21 cellular contexts compared by ENCODE assay signal in the genomic region with DNA sequence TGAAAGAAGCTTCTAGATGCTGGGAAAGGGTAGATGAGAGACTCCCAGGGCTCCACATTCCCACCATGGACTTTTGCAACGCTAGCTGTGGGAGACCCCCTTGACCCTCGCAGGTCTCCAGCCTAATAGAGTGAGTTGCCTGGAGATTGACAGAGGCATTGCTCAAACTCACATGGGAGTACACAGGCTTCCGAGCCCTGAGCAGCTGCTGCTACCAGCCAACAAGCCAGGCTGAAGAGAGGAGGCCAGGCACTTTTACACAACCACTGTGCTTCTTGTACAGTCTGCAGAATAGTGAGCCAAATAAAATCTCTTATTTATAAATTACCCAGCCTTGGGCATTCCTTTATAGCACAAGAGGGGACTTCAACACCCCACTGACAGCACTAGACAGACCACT.
DNase-seq lines count a peak whose midpoint lies in the region; ATAC-seq, FAIRE-seq and TF ChIP-seq lines count a peak whose summit lies in the region.
"Had no signal": no experiment of that assay in that cellular context is flagged by ENCODE, and none has a peak within 500 bp of the region (broad histone marks: within the 10 kb centered on the region; RNA-seq: fewer than 3 reads in every experiment).

No MANE protein-coding gene starts in this region.

- H3K79me2 ChIP-seq in HepG2 (ENCODE audit: insufficient read depth, low read length): no peaks in the 10 kb centered on the region

- no peaks in the 10 kb centered on the region for H3K36me3 ChIP-seq in right lobe of liver
- no peaks in the 10 kb centered on the region; a peak in 1 of 5 replicates for H3K36me3 ChIP-seq in HepG2 (replicated peaks in 1 of 2; ENCODE audit: control insufficient read depth in 1 of 2, insufficient read depth in 2 of 2, low read length in 2 of 2)
- H3K36me3 ChIP-seq in pancreas: no peaks in the 10 kb centered on the region
- no peaks in the 10 kb centered on the region for H3K36me3 ChIP-seq in breast epithelium
- peaks cover 0 to 7% (median 0%) of the 10 kb centered on the region in 4 donors for H3K36me3 ChIP-seq in stomach

- CTCF ChIA-PET in HepG2 (lab: Yijun Ruan, JAX; ENCODE audit: low intra/inter-chr PET ratio, low total read pairs): no interaction called here
- CTCF ChIA-PET in GM10248 (lab: Yijun Ruan, JAX): no interaction called here

- TF ChIP-seq POLR2A in right lobe of liver (IDR thresholded peaks at IDR 0.05): no peak
- no peak for TF ChIP-seq POLR2A in HepG2 (IDR thresholded peaks at IDR 0.05; ENCODE audit: insufficient read depth in 1 of 2, low read depth in 2 of 2, low read length in 2 of 2)
- no peak for TF ChIP-seq POLR2A in breast epithelium (IDR thresholded peaks at IDR 0.05)
- no peak for TF ChIP-seq POLR2A in stomach (IDR thresholded peaks at IDR 0.05)

- POLR2A ChIA-PET in HepG2 (lab: Yijun Ruan, JAX): no interaction called here
- POLR2A ChIA-PET in GM10248 (lab: Yijun Ruan, JAX): no interaction called here

- DNase-seq in right lobe of liver (peak in 1 of 3 donors; percentile 51), HepG2 (ENCODE audit: low spot score) (no peak), left ventricle myocardium superior (no peak), pancreas (peak in 1 of 6 donors; percentile 21), breast epithelium (ENCODE audit: low spot score in 2 of 2) (no peak), stomach (no peak), GM10248 (ENCODE audit: extremely low spot score) (no peak)
- DNase-seq: DMS53, EL, GF-D8, Kasumi-1, NCI-H1694, NCI-H2081, NCI-H446, NCI-H526, OCI-M1, SHP77 treated with DMSO at 0.1 percent for 48 hours had no signal

- H3K4me3 ChIP-seq in right lobe of liver: no peak overlapping the region
- H3K4me3 ChIP-seq in HepG2 (replicated peaks in 1 of 3; ENCODE audit: insufficient read depth in 1 of 3, low read depth in 2 of 3, low read length in 3 of 3): no peak overlapping the region
- H3K4me3 ChIP-seq in pancreas: no peak overlapping the region
- no peak overlapping the region for H3K4me3 ChIP-seq in breast epithelium
- no peak overlapping the region for H3K4me3 ChIP-seq in stomach
- H3K4me3 ChIP-seq: A549, SK-N-MC had no signal

- no peaks in the 10 kb centered on the region for H3K9me3 ChIP-seq in right lobe of liver
- no peaks in the 10 kb centered on the region for H3K9me3 ChIP-seq in HepG2 (ENCODE audit: low read length)
- H3K9me3 ChIP-seq in pancreas: no peaks in the 10 kb centered on the region
- H3K9me3 ChIP-seq in breast epithelium: no peaks in the 10 kb centered on the region
- no peaks in the 10 kb centered on the region for H3K9me3 ChIP-seq in stomach
- H3K9me3 ChIP-seq: A549 had no signal

- TF ChIP-seq CTCF in right lobe of liver (IDR thresholded peaks at IDR 0.05) (no peak), HepG2 (CRISPR knock-in tag; IDR thresholded peaks at IDR 0.05) (no peak), pancreas (IDR thresholded peaks at IDR 0.05) (no peak), breast epithelium (IDR thresholded peaks at IDR 0.05) (no peak), stomach (IDR thresholded peaks at IDR 0.05) (no peak), GM10248 (IDR thresholded peaks at IDR 0.05; ENCODE audit: control extremely low read depth, extremely low read depth, low read depth, missing control alignments) (no peak)

- no peak overlapping the region for H3K4me2 ChIP-seq in HepG2 (ENCODE audit: low read depth, low read length)
- H3K4me2 ChIP-seq: A549 had no signal

- intact Hi-C loops in right lobe of liver (cut with DNase I) (no loop called here), HepG2 (cut with micrococcal nuclease; ENCODE audit: unreplicated experiment) (no loop called here), left ventricle myocardium superior (cut with micrococcal nuclease) (no loop called here), pancreas (cut with DNase I) (no loop called here), breast epithelium (cut with DNase I; ENCODE audit: low total_unique reads) (no loop called here), stomach (cut with DNase I; ENCODE audit: low total_unique reads) (no loop called here)

- H3K27me3 ChIP-seq in right lobe of liver: no peaks in the 10 kb centered on the region
- H3K27me3 ChIP-seq in HepG2 (ENCODE audit: control insufficient read depth in 1 of 2, insufficient read depth in 2 of 2, low read length in 2 of 2): no peaks in the 10 kb centered on the region
- no peaks in the 10 kb centered on the region for H3K27me3 ChIP-seq in pancreas
- H3K27me3 ChIP-seq in breast epithelium: no peaks in the 10 kb centered on the region
- no peaks in the 10 kb centered on the region for H3K27me3 ChIP-seq in stomach

- ATAC-seq in right lobe of liver (peak; percentile 62 to 81 (median 66)), HepG2 (no peak), left ventricle myocardium superior (peak; percentile 59), pancreas (peak in 3 of 4 donors; percentile 78 to 83 (median 82))
- ATAC-seq: A549 had no signal

- FAIRE-seq in HepG2 (lab: Jason Lieb, UNC): no peak
- no peak for FAIRE-seq in pancreas (lab: Jason Lieb, UNC)
- FAIRE-seq: A549, D721Med, H1 had no signal

- H4K20me1 ChIP-seq in HepG2 (ENCODE audit: insufficient read depth, low read length): no peaks in the 10 kb centered on the region; the same call in 1 of the 2 replicates

- BruUV-seq in HepG2 (replicated peaks; lab: Mats Ljungman, UMichigan): no TSS peak

- WGBS in right lobe of liver (ENCODE audit: insufficient coverage, low coverage, low lambda C conversion rate, missing lambda C conversion rate): 26% methylated on average over 3 of the region's 3 CpGs
- 100% methylated on average over 3 of the region's 3 CpGs for WGBS in HepG2 (ENCODE audit: low lambda C conversion rate)
- 37 to 39% methylated on average over 3 of the region's 3 CpGs for WGBS in pancreas, 2 donors
- WGBS in stomach, 5 donors: 72 to 83% (median 77%) methylated on average over 3 of the region's 3 CpGs

- in situ Hi-C loops in HepG2 (cut with HindIII; ENCODE audit: extremely low pct_ligation_motif_present, low pct_unique_long_range_greater_than_20kb): no loop called here

- TF ChIP-seq EP300 in HepG2 (IDR thresholded peaks at IDR 0.05; ENCODE audit: low read depth in 2 of 2, low read length in 2 of 2): no peak
- no peak for TF ChIP-seq EP300 in HepG2 (CRISPR knock-in tag; IDR thresholded peaks at IDR 0.05; ENCODE audit: borderline replicate concordance)
- TF ChIP-seq EP300 in stomach (IDR thresholded peaks at IDR 0.05): no peak

- H3K4me1 ChIP-seq in right lobe of liver (peaks cover 0 to 11% (median 0%) of the 10 kb centered on the region in 4 donors), HepG2 (ENCODE audit: insufficient read depth, low read length) (peaks cover 6% of the 10 kb centered on the region; the same call in 1 of the 2 replicates), pancreas (peaks cover 3 to 12% (median 12%) of the 10 kb centered on the region in 3 donors), breast epithelium (no peaks in the 10 kb centered on the region), stomach (peaks cover 0 to 10% (median 0%) of the 10 kb centered on the region in 4 donors)
- H3K4me1 ChIP-seq: A549 had no signal

- no peak for TF ChIP-seq RAD21 in HepG2 (CRISPR knock-in tag; IDR thresholded peaks at IDR 0.05)

- no peak overlapping the region for H3K9ac ChIP-seq in HepG2 (ENCODE audit: insufficient read depth, low read depth, low read length)

- H3K27ac ChIP-seq in right lobe of liver (no peak overlapping the region), HepG2 (ENCODE audit: extremely low read length, insufficient read depth, low read length) (no peak overlapping the region), pancreas (no peak overlapping the region), breast epithelium (no peak overlapping the region), stomach (no peak overlapping the region)
- H3K27ac ChIP-seq: A549, SK-N-MC had no signal

- H2AFZ ChIP-seq in HepG2 (ENCODE audit: low read length): no peak overlapping the region

TF ChIP-seq in HepG2, 621 proteins besides CTCF, POLR2A, EP300 and RAD21 (continues in another document):
- TF ChIP-seq JUN (CRISPR knock-in tag; IDR thresholded peaks at IDR 0.05): no peak
- no peak for TF ChIP-seq ZNF121 (CRISPR knock-in tag; IDR thresholded peaks at IDR 0.05)
- no peak for TF ChIP-seq NR2F1 (CRISPR knock-in tag; IDR thresholded peaks at IDR 0.05)
- TF ChIP-seq ZNF709 (CRISPR knock-in tag; IDR thresholded peaks at IDR 0.05): no peak
- no peak for TF ChIP-seq ISL2 (CRISPR knock-in tag; IDR thresholded peaks at IDR 0.05)
- TF ChIP-seq MEF2D (CRISPR knock-in tag; IDR thresholded peaks at IDR 0.05): no peak
- no peak for TF ChIP-seq TBX2 (CRISPR knock-in tag; IDR thresholded peaks at IDR 0.05; ENCODE audit: borderline replicate concordance)
- TF ChIP-seq ZNF547 (CRISPR knock-in tag; IDR thresholded peaks at IDR 0.05): no peak
- no peak for TF ChIP-seq BCL6 (CRISPR knock-in tag; IDR thresholded peaks at IDR 0.05)
- TF ChIP-seq ZNF446 (CRISPR knock-in tag; IDR thresholded peaks at IDR 0.05): no peak
- TF ChIP-seq FOSL1 (CRISPR knock-in tag; IDR thresholded peaks at IDR 0.05; ENCODE audit: borderline replicate concordance): no peak
- TF ChIP-seq SUZ12 (IDR thresholded peaks at IDR 0.05; ENCODE audit: low read depth, low read length): no peak
- TF ChIP-seq, protein P1, sequence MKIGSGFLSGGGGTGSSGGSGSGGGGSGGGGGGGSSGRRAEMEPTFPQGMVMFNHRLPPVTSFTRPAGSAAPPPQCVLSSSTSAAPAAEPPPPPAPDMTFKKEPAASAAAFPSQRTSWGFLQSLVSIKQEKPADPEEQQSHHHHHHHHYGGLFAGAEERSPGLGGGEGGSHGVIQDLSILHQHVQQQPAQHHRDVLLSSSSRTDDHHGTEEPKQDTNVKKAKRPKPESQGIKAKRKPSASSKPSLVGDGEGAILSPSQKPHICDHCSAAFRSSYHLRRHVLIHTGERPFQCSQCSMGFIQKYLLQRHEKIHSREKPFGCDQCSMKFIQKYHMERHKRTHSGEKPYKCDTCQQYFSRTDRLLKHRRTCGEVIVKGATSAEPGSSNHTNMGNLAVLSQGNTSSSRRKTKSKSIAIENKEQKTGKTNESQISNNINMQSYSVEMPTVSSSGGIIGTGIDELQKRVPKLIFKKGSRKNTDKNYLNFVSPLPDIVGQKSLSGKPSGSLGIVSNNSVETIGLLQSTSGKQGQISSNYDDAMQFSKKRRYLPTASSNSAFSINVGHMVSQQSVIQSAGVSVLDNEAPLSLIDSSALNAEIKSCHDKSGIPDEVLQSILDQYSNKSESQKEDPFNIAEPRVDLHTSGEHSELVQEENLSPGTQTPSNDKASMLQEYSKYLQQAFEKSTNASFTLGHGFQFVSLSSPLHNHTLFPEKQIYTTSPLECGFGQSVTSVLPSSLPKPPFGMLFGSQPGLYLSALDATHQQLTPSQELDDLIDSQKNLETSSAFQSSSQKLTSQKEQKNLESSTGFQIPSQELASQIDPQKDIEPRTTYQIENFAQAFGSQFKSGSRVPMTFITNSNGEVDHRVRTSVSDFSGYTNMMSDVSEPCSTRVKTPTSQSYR (CRISPR knock-in tag; IDR thresholded peaks at IDR 0.05; ENCODE audit: borderline replicate concordance): no peak
- no peak for TF ChIP-seq ZNF777 (CRISPR knock-in tag; IDR thresholded peaks at IDR 0.05)
